Comparison of ENCODE assay signal across 17 cellular contexts in the genomic region with DNA sequence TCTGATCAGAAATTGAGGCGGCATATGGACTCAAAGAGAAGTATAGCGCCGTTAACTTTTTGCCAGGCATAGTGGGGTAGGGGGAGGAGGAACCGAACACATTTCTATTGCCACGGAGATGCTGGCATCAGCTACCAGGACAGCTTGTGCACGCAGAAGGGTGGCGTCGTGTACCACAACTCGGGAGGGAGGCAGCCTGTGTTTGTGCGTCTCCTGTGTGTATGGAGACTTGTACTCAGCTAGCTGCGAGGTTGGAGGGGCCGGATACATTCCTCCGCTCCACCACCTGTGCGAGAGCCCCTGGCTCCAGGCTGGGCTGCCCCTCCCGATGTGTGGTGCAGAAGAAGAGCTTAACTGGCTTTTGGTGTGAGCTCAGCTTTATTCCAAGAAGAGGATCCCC.
DNase-seq lines count a peak whose midpoint lies in the region; ATAC-seq, FAIRE-seq and TF ChIP-seq lines count a peak whose summit lies in the region.
"Had no signal": no experiment of that assay in that cellular context is flagged by ENCODE, and none has a peak within 500 bp of the region (broad histone marks: within the 10 kb centered on the region; RNA-seq: fewer than 3 reads in every experiment).

No MANE protein-coding gene starts in this region.

- H3K4me2 ChIP-seq in A549: 0 out of 3 replicates have a peak overlapping the region, but pooled peaks have one; percentile 28

- TF ChIP-seq POLR2A in A549 (IDR thresholded peaks at IDR 0.05; ENCODE audit: low read length): no peak

- no peak for TF ChIP-seq EP300 in A549 (IDR thresholded peaks at IDR 0.05)

- intact Hi-C loops in head of caudate nucleus (cut with DNase I) (no loop called here), sciatic nerve (cut with DNase I) (no loop called here)

- no peak for TF ChIP-seq RAD21 in A549 (conservative IDR thresholded peaks at IDR 0.05 in 1 of 2, IDR thresholded peaks at IDR 0.05 in 1 of 2)

- CTCF ChIA-PET in A549 (lab: Yijun Ruan, JAX): no interaction called here

- DNase-seq in A549 (ENCODE audit: low read depth in 1 of 2, low spot score in 1 of 2) (no peak), DMS 273 treated with DMSO at 0.1 percent for 48 hours (lab: John Stamatoyannopoulos, UW) (peak; percentile 86), RPMI8226 (peak; percentile 49), head of caudate nucleus (peak in 28 of 42 donors; percentile 4 to 61 (median 22)), sciatic nerve (ENCODE audit: low spot score) (no peak), NOMO-1 (lab: John Stamatoyannopoulos, UW; ENCODE audit: unreplicated experiment in 2 of 2) (no peak)
- DNase-seq: ACHN, AML-193, COR-L47, NCI-H1436, NCI-H2081, Peyer's patch, Right ventricle myocardium superior had no signal

- ATAC-seq in A549 (no peak; a peak in 1 of 6 replicates), sciatic nerve (no peak), HG02870 (IDR thresholded peaks at IDR 0.05; ENCODE audit: unreplicated experiment) (no peak), GM21529 (IDR thresholded peaks at IDR 0.05; ENCODE audit: unreplicated experiment) (no peak)

- POLR2A ChIA-PET in A549 (lab: Yijun Ruan, JAX): no interaction called here

- H3K4me1 ChIP-seq in A549: no peaks in the 10 kb centered on the region
- H3K4me1 ChIP-seq: HAP-1, Peyer's patch had no signal

- no peak for FAIRE-seq in A549 (lab: Jason Lieb, UNC)

- 10% methylated on average over 12 of the region's 15 CpGs for WGBS in A549 (ENCODE audit: missing lambda C conversion rate)

- H3K9me3 ChIP-seq in A549: no peaks in the 10 kb centered on the region
- H3K9me3 ChIP-seq: HAP-1, Peyer's patch had no signal

- no peak overlapping the region for H3K27ac ChIP-seq in A549
- H3K27ac ChIP-seq: Peyer's patch, SK-N-MC had no signal

- TF ChIP-seq CTCF in A549 (IDR thresholded peaks at IDR 0.05): no peak

- H3K4me3 ChIP-seq in A549: no peak overlapping the region
- H3K4me3 ChIP-seq: HAP-1, Peyer's patch, SK-N-MC had no signal

TF ChIP-seq in A549, 52 proteins besides CTCF, POLR2A, EP300 and RAD21:
- TF ChIP-seq, protein P1, sequence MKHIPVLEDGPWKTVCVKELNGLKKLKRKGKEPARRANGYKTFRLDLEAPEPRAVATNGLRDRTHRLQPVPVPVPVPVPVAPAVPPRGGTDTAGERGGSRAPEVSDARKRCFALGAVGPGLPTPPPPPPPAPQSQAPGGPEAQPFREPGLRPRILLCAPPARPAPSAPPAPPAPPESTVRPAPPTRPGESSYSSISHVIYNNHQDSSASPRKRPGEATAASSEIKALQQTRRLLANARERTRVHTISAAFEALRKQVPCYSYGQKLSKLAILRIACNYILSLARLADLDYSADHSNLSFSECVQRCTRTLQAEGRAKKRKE (CRISPR knock-in tag; IDR thresholded peaks at IDR 0.05; ENCODE audit: low read depth): no peak
- no peak for TF ChIP-seq POLR2AphosphoS2 (conservative IDR thresholded peaks at IDR 0.05; ENCODE audit: low read length)
- TF ChIP-seq MAZ (IDR thresholded peaks at IDR 0.05; ENCODE audit: borderline replicate concordance, low read depth, low read length): no peak
- TF ChIP-seq RARB (CRISPR knock-in tag; IDR thresholded peaks at IDR 0.05): no peak
- TF ChIP-seq RNF2 (IDR thresholded peaks at IDR 0.05; ENCODE audit: borderline replicate concordance, low read depth): no peak
- TF ChIP-seq, protein P2, sequence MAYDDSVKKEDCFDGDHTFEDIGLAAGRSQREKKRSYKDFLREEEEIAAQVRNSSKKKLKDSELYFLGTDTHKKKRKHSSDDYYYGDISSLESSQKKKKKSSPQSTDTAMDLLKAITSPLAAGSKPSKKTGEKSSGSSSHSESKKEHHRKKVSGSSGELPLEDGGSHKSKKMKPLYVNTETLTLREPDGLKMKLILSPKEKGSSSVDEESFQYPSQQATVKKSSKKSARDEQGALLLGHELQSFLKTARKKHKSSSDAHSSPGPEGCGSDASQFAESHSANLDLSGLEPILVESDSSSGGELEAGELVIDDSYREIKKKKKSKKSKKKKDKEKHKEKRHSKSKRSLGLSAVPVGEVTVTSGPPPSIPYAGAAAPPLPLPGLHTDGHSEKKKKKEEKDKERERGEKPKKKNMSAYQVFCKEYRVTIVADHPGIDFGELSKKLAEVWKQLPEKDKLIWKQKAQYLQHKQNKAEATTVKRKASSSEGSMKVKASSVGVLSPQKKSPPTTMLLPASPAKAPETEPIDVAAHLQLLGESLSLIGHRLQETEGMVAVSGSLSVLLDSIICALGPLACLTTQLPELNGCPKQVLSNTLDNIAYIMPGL (CRISPR knock-in tag; IDR thresholded peaks at IDR 0.05; ENCODE audit: borderline replicate concordance): no peak
- no peak for TF ChIP-seq EHF (CRISPR knock-in tag; IDR thresholded peaks at IDR 0.05)
- TF ChIP-seq JUN (IDR thresholded peaks at IDR 0.05): no peak
- TF ChIP-seq SREBF2 (IDR thresholded peaks at IDR 0.05): no peak
- no peak for TF ChIP-seq MAX (IDR thresholded peaks at IDR 0.05)
- TF ChIP-seq NFE2L2 (conservative IDR thresholded peaks at IDR 0.05; ENCODE audit: low read length): no peak
- no peak for TF ChIP-seq NPAS2 (CRISPR knock-in tag; IDR thresholded peaks at IDR 0.05; ENCODE audit: borderline replicate concordance)
- TF ChIP-seq HOXB5 (CRISPR knock-in tag; IDR thresholded peaks at IDR 0.05): no peak
- no peak for TF ChIP-seq HOXB13 (CRISPR knock-in tag; IDR thresholded peaks at IDR 0.05; ENCODE audit: low read depth)
TF ChIP-seq in A549: peak in this region for 0.

Comparison
In these comparisons a context has a peak if more than half of its experiments do, and no peak if none do; other contexts are left out.
1. DNase-seq: peak in DMS 273 treated with DMSO at 0.1 percent for 48 hours (single experiment), RPMI8226 (single experiment) and head of caudate nucleus (28 of 42); none in A549 (0 of 2), sciatic nerve (single experiment) and NOMO-1 (0 of 2).